26 cellular contexts compared by ENCODE assay signal in genomic region chr10:94490789-94491039, GRCh38.
"Had no signal": no experiment of that assay in that cellular context is flagged by ENCODE, and none has a peak within 500 bp of the region (broad histone marks: within the 10 kb centered on the region; RNA-seq: fewer than 3 reads in every experiment).

No MANE protein-coding gene starts in this region.

- FAIRE-seq: bronchial epithelial cell had no signal

- H3K27ac ChIP-seq: VCaP had no signal

- ATAC-seq: activated T-helper 17 cell treated with anti-CD3 and anti-CD28 coated beads, Interleukin-2, amount 50 U/mL, for 72 hours; Panc1 had no signal

- DNase-seq: activated CD4-positive, alpha-beta memory T cell treated with anti-CD3 and anti-CD28 coated beads for 36 hours; activated CD4-positive, alpha-beta T cell treated with anti-CD3 and anti-CD28 coated beads, Interleukin-2, amount 10 ng/mL, durations not matched to agents 7 days and 5 days; activated CD4-positive, CD25-positive, alpha-beta regulatory T cell; activated CD8-positive, alpha-beta memory T cell treated with anti-CD3 and anti-CD28 coated beads for 24 hours; activated gamma-delta T cell; activated naive CD4-positive, alpha-beta T cell treated with anti-CD3 and anti-CD28 coated beads for 36 hours; activated T-cell treated with anti-CD3 and anti-CD28 coated beads for 4 hours; activated T-cell treated with anti-CD3 and anti-CD28 coated beads, Interleukin-2, amount 50 U/mL, for 48 hours; anterior cingulate cortex; Kasumi-1; KBM-7; NCI-H1105 treated with DMSO at 0.1 percent for 48 hours; NCI-H1436 treated with DMSO at 0.1 percent for 48 hours; NCI-H187; NCI-H2081; NCI-H2171; NCI-H2227 treated with DMSO at 0.1 percent for 48 hours; NCI-H526; NCI-H82; RPMI8226; SHP77; T-helper 1 cell had no signal
